8 cellular contexts compared by ENCODE assay signal in the genomic region with DNA sequence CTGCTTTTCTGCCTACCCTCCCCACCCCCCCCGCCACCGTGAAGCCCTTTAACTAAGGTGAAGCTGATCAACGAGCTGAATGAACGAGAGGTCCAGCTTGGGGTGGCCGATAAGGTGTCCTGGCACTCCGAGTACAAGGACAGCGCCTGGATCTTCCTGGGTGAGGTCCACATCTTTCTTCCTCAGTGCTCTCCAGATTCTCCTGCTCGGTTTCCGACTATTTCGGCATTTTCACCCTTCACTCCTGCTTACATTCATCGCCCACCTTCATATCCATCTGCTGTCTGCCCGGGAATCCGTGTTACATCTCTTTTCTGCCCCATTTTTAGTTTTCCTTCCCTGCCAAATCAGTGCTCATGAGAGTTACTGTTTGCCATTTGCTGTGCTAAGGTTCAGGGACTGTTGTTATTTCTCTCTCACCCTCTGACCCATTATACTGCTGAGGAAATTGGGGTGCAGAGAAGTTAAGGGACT. TPM values are rescaled to one million over a fixed set of nuclear protein-coding genes. Genes with fewer than 3 reads are reported as not detected.
DNase-seq lines count a peak whose midpoint lies in the region; ATAC-seq and TF ChIP-seq lines count a peak whose summit lies in the region.

No MANE protein-coding gene starts in this region.

- ATAC-seq in Right ventricle myocardium superior (ENCODE audit: poor library complexity) (no peak), lower lobe of right lung (peak in 1 of 2 donors; percentile 14), upper lobe of left lung (ENCODE audit: low FRiP score in 2 of 2) (no peak), HG03571 (IDR thresholded peaks at IDR 0.05; ENCODE audit: unreplicated experiment) (no peak)

- H3K4me3 ChIP-seq in cardiac muscle cell: peak overlapping the region; percentile 71
- peak overlapping the region in 3 of 4 donors; percentile 53 to 75 (median 62) for H3K4me3 ChIP-seq in adrenal gland
- H3K4me3 ChIP-seq in lower lobe of right lung: peak overlapping the region; percentile 63
- peak overlapping the region; percentile 1 to 72 (median 59) for H3K4me3 ChIP-seq in upper lobe of left lung

- H3K27ac ChIP-seq in cardiac muscle cell (peak overlapping the region; percentile 85), adrenal gland (peak overlapping the region in 4 of 5 donors; percentile 48 to 85 (median 67)), lower lobe of right lung (peak overlapping the region; percentile 81), upper lobe of left lung (peak overlapping the region; percentile 69 to 84 (median 80))

- H3K36me3 ChIP-seq in cardiac muscle cell (peaks cover 3% of the 10 kb centered on the region), adrenal gland (replicated peaks in 1 of 2) (no peaks in the 10 kb centered on the region), lower lobe of right lung (peaks cover 11% of the 10 kb centered on the region), upper lobe of left lung (peaks cover 0 to 15% (median 0%) of the 10 kb centered on the region in 4 donors)

- TF ChIP-seq EP300 in upper lobe of left lung (IDR thresholded peaks at IDR 0.05): no peak

- DNase-seq in cardiac muscle cell (ENCODE audit: low read depth in 1 of 2, low spot score in 1 of 2) (no peak), Right ventricle myocardium superior (no peak), adrenal gland (no peak), lower lobe of right lung (no peak), upper lobe of left lung (no peak), foreskin melanocyte (no peak), T1000 (lab: John Stamatoyannopoulos, UW) (no peak)

- H3K27me3 ChIP-seq in cardiac muscle cell (peaks cover 15% of the 10 kb centered on the region), adrenal gland (peaks cover 12% of the 10 kb centered on the region), lower lobe of right lung (ENCODE audit: low read depth) (no peaks in the 10 kb centered on the region), upper lobe of left lung (no peaks in the 10 kb centered on the region)

- WGBS in adrenal gland, 4 donors: 0 to 27% (median 13%) methylated on average over 6 to 13 of the region's 13 CpGs
- WGBS in upper lobe of left lung, 2 donors: 0 to 35% methylated on average over 4 to 11 of the region's 13 CpGs

- no peaks in the 10 kb centered on the region for H3K4me1 ChIP-seq in cardiac muscle cell (ENCODE audit: low read depth)
- no peaks in the 10 kb centered on the region for H3K4me1 ChIP-seq in adrenal gland (replicated peaks in 1 of 2)
- H3K4me1 ChIP-seq in lower lobe of right lung: peaks cover 6% of the 10 kb centered on the region
- H3K4me1 ChIP-seq in upper lobe of left lung: peaks cover 0 to 20% (median 0%) of the 10 kb centered on the region in 4 donors

- TF ChIP-seq POLR2A in adrenal gland (IDR thresholded peaks at IDR 0.05): no peak
- no peak for TF ChIP-seq POLR2A in upper lobe of left lung (IDR thresholded peaks at IDR 0.05)

- TF ChIP-seq CTCF in cardiac muscle cell (IDR thresholded peaks at IDR 0.05; ENCODE audit: low read depth, low read length) (no peak), adrenal gland (IDR thresholded peaks at IDR 0.05) (no peak), lower lobe of right lung (IDR thresholded peaks at IDR 0.05) (no peak), upper lobe of left lung (IDR thresholded peaks at IDR 0.05) (no peak)

- H3K9me3 ChIP-seq in cardiac muscle cell (ENCODE audit: low read depth): no peaks in the 10 kb centered on the region
- no peaks in the 10 kb centered on the region for H3K9me3 ChIP-seq in adrenal gland (replicated peaks in 1 of 3)
- H3K9me3 ChIP-seq in lower lobe of right lung: no peaks in the 10 kb centered on the region
- H3K9me3 ChIP-seq in upper lobe of left lung: no peaks in the 10 kb centered on the region

- intact Hi-C loops in Right ventricle myocardium superior (cut with DNase I) (no loop called here), adrenal gland (cut with DNase I) (no loop called here), lower lobe of right lung (cut with DNase I) (no loop called here)

RNA-seq across cellular contexts. Expression of gene RBMX2, which starts 0.5 kb away (rescaled TPM):
- 15.9 and 32.3 TPM in 2 replicates for total RNA-seq in cardiac muscle cell
- 22.5 and 30.9 TPM in 2 replicates for polyA plus RNA-seq in cardiac muscle cell
- 10.9 TPM for total RNA-seq in Right ventricle myocardium superior
- 10 to 100 TPM in 7 of 8 donors, 1 to 10 TPM in 1; 8.0 to 18.9 (median 12.2) TPM for total RNA-seq in adrenal gland
- polyA plus RNA-seq in adrenal gland: 10 to 100 TPM; 25.1 to 42.1 (median 41.2) TPM
- 17.9 TPM for total RNA-seq in lower lobe of right lung
- total RNA-seq in upper lobe of left lung: 10 to 100 TPM in 5 of 6 donors, 1 to 10 TPM in 1; 6.0 to 21.0 (median 13.9) TPM

RNA-seq across cellular contexts. Expression of gene GPR119, which starts 16.8 kb away (rescaled TPM):
- total RNA-seq in cardiac muscle cell (not detected in 2 replicates), Right ventricle myocardium superior (not detected), adrenal gland (not detected), lower lobe of right lung (not detected), upper lobe of left lung (not detected)
- polyA plus RNA-seq in cardiac muscle cell (not detected in 2 replicates), adrenal gland (not detected)
